Comparison of ENCODE assay signal across 5 cellular contexts in genomic region chr5:84251503-84251902, GRCh38.
"Had no signal": no experiment of that assay in that cellular context is flagged by ENCODE, and none has a peak within 500 bp of the region (broad histone marks: within the 10 kb centered on the region; RNA-seq: fewer than 3 reads in every experiment).

No MANE protein-coding gene starts in this region.

- FAIRE-seq: GM12891, GM12892, GM18507 had no signal

- DNase-seq: GDM1, GF-D8 had no signal
